Comparison of ENCODE assay signal across 1 cellular context in the genomic region with DNA sequence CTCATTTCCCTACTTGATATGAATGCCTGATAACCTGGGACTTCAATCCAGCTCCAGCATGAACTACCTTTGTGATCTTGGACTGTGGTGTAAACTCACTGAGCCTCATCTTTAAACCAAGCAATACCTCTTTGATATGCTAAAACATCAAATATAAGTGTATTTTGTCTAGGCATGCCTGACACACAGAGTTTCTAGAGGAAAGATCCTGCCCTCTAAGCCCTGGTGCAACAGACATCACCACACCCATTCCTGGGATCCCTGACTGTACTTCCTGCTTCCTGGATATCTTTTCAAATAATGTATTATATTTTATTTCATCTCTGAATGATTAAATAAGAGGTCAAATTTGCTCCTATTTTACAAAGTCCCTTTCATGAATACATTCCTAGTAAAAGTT.
TF ChIP-seq lines count a peak whose summit lies in the region.

No MANE protein-coding gene starts in this region.

TF ChIP-seq in GM12891, 5 proteins besides CTCF, POLR2A, EP300 and RAD21:
- no peak for TF ChIP-seq SPI1 (IDR thresholded peaks at IDR 0.05; ENCODE audit: low read depth, low read length)
- no peak for TF ChIP-seq PAX5 (IDR thresholded peaks at IDR 0.05; ENCODE audit: insufficient read depth, low read length, severe bottlenecking)
- no peak for TF ChIP-seq TAF1 (IDR thresholded peaks at IDR 0.05; ENCODE audit: low read depth, low read length)
- TF ChIP-seq POU2F2 (IDR thresholded peaks at IDR 0.05; ENCODE audit: low read depth, low read length): no peak
- no peak for TF ChIP-seq POLR2AphosphoS5 (IDR thresholded peaks at IDR 0.05; ENCODE audit: low read depth, low read length)
